24 cellular contexts compared by ENCODE assay signal in the genomic region with DNA sequence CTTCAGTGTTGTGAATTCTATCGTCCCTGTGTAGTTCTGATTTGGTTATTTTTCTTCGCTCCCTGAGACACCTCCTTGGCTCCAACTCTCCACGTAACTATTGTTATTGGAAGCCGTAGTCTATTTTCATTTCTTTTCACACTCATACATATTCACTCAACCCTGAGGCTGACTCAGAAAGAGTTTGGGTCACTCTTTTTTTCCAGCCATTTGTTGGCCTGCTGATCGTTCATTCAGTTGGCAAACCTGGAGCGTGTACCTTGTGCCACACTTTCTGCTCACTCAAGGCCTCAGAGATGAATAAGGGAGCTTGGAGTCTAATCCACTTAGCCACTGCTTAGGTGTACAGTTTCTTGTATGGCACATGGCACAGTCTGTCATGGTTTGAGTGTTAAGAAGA. TPM values are rescaled to one million over a fixed set of nuclear protein-coding genes. Genes with fewer than 3 reads are reported as not detected.
DNase-seq lines count a peak whose midpoint lies in the region; ATAC-seq, FAIRE-seq and TF ChIP-seq lines count a peak whose summit lies in the region.
"Had no signal": no experiment of that assay in that cellular context is flagged by ENCODE, and none has a peak within 500 bp of the region (broad histone marks: within the 10 kb centered on the region; RNA-seq: fewer than 3 reads in every experiment).

No MANE protein-coding gene starts in this region.

- intact Hi-C loops in CD14-positive monocyte (cut with micrococcal nuclease) = no loop called here

- H3K36me3 Mint-ChIP-seq in CD14-positive monocyte = peaks cover 65 to 92% of the 10 kb centered on the region in 2 donors

- no peak overlapping the region for H3K9ac ChIP-seq in skeletal muscle tissue (ENCODE audit: low read depth in 1 of 3, low read length in 3 of 3)

- DNase-seq in GM19239 (ENCODE audit: insufficient read length, low spot score) = no peak
- DNase-seq in astrocyte of the cerebellum (ENCODE audit: low read depth) = peak; percentile 59
- DNase-seq in glomerular visceral epithelial cell (ENCODE audit: extremely low spot score) = peak; percentile 29
- DNase-seq in activated CD4-positive, alpha-beta T cell treated with anti-CD3 and anti-CD28 coated beads, Interleukin-2, amount 50 U/mL, for 48 hours = no peak
- DNase-seq in cortex of kidney (lab: John Stamatoyannopoulos, UW) = no peak
- DNase-seq in CD14-positive monocyte (ENCODE audit: low spot score) = no peak
- DNase-seq: activated naive CD8-positive, alpha-beta T cell treated with anti-CD3 and anti-CD28 coated beads for 36 hours; BE2C; Caco-2; kidney; NCI-H1092; NCI-H187; NCI-H526 treated with DMSO at 0.1 percent for 48 hours; T-helper 1 cell had no signal

- H3K4me1 ChIP-seq in skeletal muscle tissue (ENCODE audit: control insufficient read depth in 3 of 3, insufficient read depth in 3 of 3, low read length in 3 of 3) = peaks cover 39 to 71% (median 68%) of the 10 kb centered on the region in 3 donors
- H3K4me1 ChIP-seq: BE2C, Caco-2, prostate gland had no signal

- H3K27me3 Mint-ChIP-seq in CD14-positive monocyte (ENCODE audit: low read depth in 3 of 3) = peaks cover 0 to 2% (median 0%) of the 10 kb centered on the region in 3 donors
- H3K27me3 Mint-ChIP-seq: activated naive CD8-positive, alpha-beta T cell treated with anti-CD3 and anti-CD28 coated beads for 36 hours; IgD-negative memory B cell had no signal

- H3K27me3 ChIP-seq in skeletal muscle tissue (ENCODE audit: control insufficient read depth in 3 of 3, insufficient read depth in 3 of 3, low read length in 3 of 3) = no peaks in the 10 kb centered on the region
- H3K27me3 ChIP-seq: BE2C, SJSA1 had no signal

- H3K9me3 ChIP-seq in skeletal muscle tissue (ENCODE audit: control insufficient read depth in 3 of 3, low read length in 3 of 3) = no peaks in the 10 kb centered on the region
- H3K9me3 ChIP-seq: BE2C, Caco-2, prostate gland, SJSA1 had no signal

- peak; percentile 8 for FAIRE-seq in GM19239 (lab: Jason Lieb, UNC)
- FAIRE-seq: endometrium, GM12891, kidney, TTC549 had no signal

- no peaks in the 10 kb centered on the region for H3K9me3 Mint-ChIP-seq in CD14-positive monocyte
- H3K9me3 Mint-ChIP-seq: activated naive CD8-positive, alpha-beta T cell treated with anti-CD3 and anti-CD28 coated beads for 36 hours; activated T-helper 1 cell treated with anti-CD3 and anti-CD28 coated beads, Interleukin-12 subunit alpha, Interleukin-12 subunit beta, Interleukin-2, Interleukin-4 antibody, amounts not matched to agents 30 ng/mL and 10 ng/mL and 1 ng/mL, durations not matched to agents 14 hours and 24 hours and 36 hours; IgD-negative memory B cell had no signal

- peak overlapping the region in 1 of 7 donors; percentile 51 for H3K27ac Mint-ChIP-seq in CD14-positive monocyte
- H3K27ac Mint-ChIP-seq: activated naive CD8-positive, alpha-beta T cell treated with anti-CD3 and anti-CD28 coated beads for 36 hours; activated T-helper 1 cell treated with anti-CD3 and anti-CD28 coated beads, Interleukin-12 subunit alpha, Interleukin-12 subunit beta, Interleukin-2, Interleukin-4 antibody, amounts not matched to agents 30 ng/mL and 10 ng/mL and 1 ng/mL, durations not matched to agents 14 hours and 24 hours and 36 hours; IgD-negative memory B cell had no signal

- in situ Hi-C loops in astrocyte of the cerebellum (cut with HindIII; ENCODE audit: low sequenced_read_pairs) = no loop called here

- no peak for ATAC-seq in GM18868 (IDR thresholded peaks at IDR 0.05; ENCODE audit: unreplicated experiment)

- peaks cover 16 to 40% (median 34%) of the 10 kb centered on the region in 3 donors for H3K36me3 ChIP-seq in skeletal muscle tissue (ENCODE audit: control insufficient read depth in 3 of 3, insufficient read depth in 3 of 3, low read length in 3 of 3)

- TF ChIP-seq CTCF in astrocyte of the cerebellum (IDR thresholded peaks at IDR 0.05; ENCODE audit: low read depth, low read length, missing control alignments) (no peak), CD14-positive monocyte (IDR thresholded peaks at IDR 0.05) (no peak)

- H3K4me1 Mint-ChIP-seq in CD14-positive monocyte = no peaks in the 10 kb centered on the region

- no peak overlapping the region for H3K4me3 Mint-ChIP-seq in CD14-positive monocyte
- H3K4me3 Mint-ChIP-seq: activated naive CD8-positive, alpha-beta T cell treated with anti-CD3 and anti-CD28 coated beads for 36 hours; activated T-helper 1 cell treated with anti-CD3 and anti-CD28 coated beads, Interleukin-12 subunit alpha, Interleukin-12 subunit beta, Interleukin-2, Interleukin-4 antibody, amounts not matched to agents 30 ng/mL and 10 ng/mL and 1 ng/mL, durations not matched to agents 14 hours and 24 hours and 36 hours; IgD-negative memory B cell had no signal

- H3K27ac ChIP-seq in skeletal muscle tissue (ENCODE audit: low read depth, low read length) = peak overlapping the region; percentile 97
- H3K27ac ChIP-seq: prostate gland, SJSA1 had no signal

- H3K4me3 ChIP-seq in astrocyte of the cerebellum (ENCODE audit: low read depth, low read length) (no peak overlapping the region), skeletal muscle tissue (ENCODE audit: low read length in 3 of 3) (no peak overlapping the region)
- H3K4me3 ChIP-seq: lung, prostate gland, SJSA1 had no signal

RNA-seq across cellular contexts. Expression of gene GYG1, which starts 22.4 kb away (rescaled TPM):
- 62.6 TPM for total RNA-seq in skeletal muscle tissue
- 100 to 1,000 TPM; 121 to 122 TPM for polyA plus RNA-seq in CD14-positive monocyte

Comparison
In these comparisons a context has a peak if more than half of its experiments do, and no peak if none do; other contexts are left out.
1. DNase-seq: peak in astrocyte of the cerebellum (single experiment) and glomerular visceral epithelial cell (single experiment); none in GM19239 (single experiment), activated CD4-positive, alpha-beta T cell treated with anti-CD3 and anti-CD28 coated beads, Interleukin-2, amount 50 U/mL, for 48 hours (0 of 2), cortex of kidney (single experiment) and CD14-positive monocyte (single experiment).